ENCODE assay signal across 16 cellular contexts in the genomic region with DNA sequence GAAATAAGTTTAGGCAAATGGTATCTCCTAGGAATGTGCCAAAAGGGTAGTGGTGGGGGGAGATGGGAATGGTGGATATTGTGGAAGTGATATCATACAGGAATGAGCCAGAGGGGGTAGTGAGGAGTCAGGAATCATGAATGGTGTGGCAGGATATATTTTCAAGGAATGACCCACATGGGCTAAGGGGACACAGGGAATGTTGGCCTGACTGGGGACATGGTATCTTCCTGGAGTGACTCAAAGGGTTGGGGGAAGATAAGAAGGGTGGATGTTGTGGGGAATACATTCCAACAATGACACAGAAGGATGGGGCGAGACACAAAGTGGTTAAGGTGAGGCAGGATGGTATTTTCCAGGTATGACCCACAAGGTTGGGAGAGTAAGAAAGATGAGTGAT.
DNase-seq lines count a peak whose midpoint lies in the region; ATAC-seq, FAIRE-seq and TF ChIP-seq lines count a peak whose summit lies in the region.
"Had no signal": no experiment of that assay in that cellular context is flagged by ENCODE, and none has a peak within 500 bp of the region (broad histone marks: within the 10 kb centered on the region; RNA-seq: fewer than 3 reads in every experiment).

No MANE protein-coding gene starts in this region.

- intact Hi-C loops in PC-3 (cut with micrococcal nuclease): no loop called here
- intact Hi-C loops in K562 (cut with micrococcal nuclease): no loop called here
- intact Hi-C loops in uterus (cut with DNase I; ENCODE audit: low total_unique reads): no loop called here

- H3K9me3 ChIP-seq in PC-3 (ENCODE audit: low read length) (no peaks in the 10 kb centered on the region), K562 (replicated peaks; ENCODE audit: control insufficient read depth, insufficient read depth, low read depth, low read length) (no peaks in the 10 kb centered on the region), keratinocyte (ENCODE audit: control insufficient read depth, low read depth, low read length) (peaks cover 2% of the 10 kb centered on the region), uterus (no peaks in the 10 kb centered on the region)

- POLR2A ChIA-PET in PC-3 (lab: Charles Lee; ENCODE audit: unreplicated experiment) (no interaction called here), K562 (lab: Yijun Ruan, JAX) (interaction anchor here (0.7 kb wide), 1 partner anchor 175 kb away, joined by 3 read pairs; no protein-coding TSS in a partner anchor)

- no peak overlapping the region for H3K27ac Mint-ChIP-seq in activated naive CD4-positive, alpha-beta T cell treated with anti-CD3 and anti-CD28 coated beads, Interleukin-2, amount 50 U/mL, for 72 hours
- H3K27ac Mint-ChIP-seq: CD14-positive monocyte; CD8-positive, alpha-beta T cell; HFFc6 had no signal

- H3K9me1 ChIP-seq in K562 (ENCODE audit: control insufficient read depth, insufficient read depth, low read length): no peaks in the 10 kb centered on the region
- H3K9me1 ChIP-seq in keratinocyte (ENCODE audit: control insufficient read depth, extremely low read depth, insufficient read depth, low read length): no peaks in the 10 kb centered on the region

- CTCF ChIA-PET in PC-3 (lab: Charles Lee): no interaction called here
- CTCF ChIA-PET in K562 (lab: Yijun Ruan, JAX; ENCODE audit: low intra/inter-chr PET ratio): no interaction called here

- H3K9ac ChIP-seq in PC-3 (ENCODE audit: low read length) (no peak overlapping the region), K562 (ENCODE audit: insufficient read depth in 1 of 2, low read depth in 2 of 2, low read length in 2 of 2) (no peak overlapping the region), keratinocyte (ENCODE audit: control insufficient read depth, extremely low read depth, insufficient read depth, low read length) (peak overlapping the region; percentile 49)

- H3K27me3 ChIP-seq in PC-3 (ENCODE audit: low read length): no peaks in the 10 kb centered on the region
- no peaks in the 10 kb centered on the region for H3K27me3 ChIP-seq in K562 (ENCODE audit: control insufficient read depth in 2 of 2, insufficient read depth in 2 of 2, low read length in 2 of 2)
- H3K27me3 ChIP-seq in keratinocyte (ENCODE audit: control insufficient read depth, extremely low read depth, insufficient read depth, low read length): no peaks in the 10 kb centered on the region
- no peaks in the 10 kb centered on the region for H3K27me3 ChIP-seq in uterus

- TF ChIP-seq POLR2A in K562 (conservative IDR thresholded peaks at IDR 0.05): no peak
- TF ChIP-seq POLR2A in uterus (IDR thresholded peaks at IDR 0.05): no peak

- H3K27ac ChIP-seq in PC-3 (ENCODE audit: low read length): peak overlapping the region; percentile 56
- H3K27ac ChIP-seq in K562 (ENCODE audit: extremely low read depth, low read depth, low read length): no peak overlapping the region
- H3K27ac ChIP-seq in keratinocyte (ENCODE audit: control insufficient read depth, insufficient read depth, low read length): peak overlapping the region; percentile 93
- no peak overlapping the region for H3K27ac ChIP-seq in uterus
- H3K27ac ChIP-seq: HL-60 had no signal

- no peaks in the 10 kb centered on the region for H3F3A ChIP-seq in PC-3 (ENCODE audit: low read length, unreplicated experiment)

- 9% methylated on average over 1 of the region's 1 CpG for WGBS in K562 (ENCODE audit: insufficient coverage, low coverage, missing lambda C conversion rate)

- in situ Hi-C loops in Caki2 (cut with HindIII; ENCODE audit: low pct_unique_long_range_greater_than_20kb, low sequenced_read_pairs) (no loop called here), K562 (cut with MboI) (no loop called here)

- ATAC-seq in PC-3 (no peak), K562 (no peak)
- no peak for ATAC-seq in activated naive CD4-positive, alpha-beta T cell treated with anti-CD3 and anti-CD28 coated beads, Interleukin-2, amount 50 U/mL, for 72 hours
- ATAC-seq: CD8-positive, alpha-beta T cell had no signal

- TF ChIP-seq CTCF in PC-3 (conservative IDR thresholded peaks at IDR 0.05; ENCODE audit: low read depth, low read length) (no peak), K562 (IDR thresholded peaks at IDR 0.05 in 2 of 3, conservative IDR thresholded peaks at IDR 0.05 in 1 of 3; ENCODE audit: insufficient read depth in 2 of 3, low read depth in 1 of 3, low read length in 3 of 3) (no peak), keratinocyte (optimal IDR thresholded peaks at IDR 0.05 in 1 of 3, IDR thresholded peaks at IDR 0.05 in 1 of 3, conservative IDR thresholded peaks at IDR 0.05 in 1 of 3; ENCODE audit: extremely low read depth in 1 of 3, insufficient read depth in 2 of 3, low read length in 3 of 3) (no peak), uterus (IDR thresholded peaks at IDR 0.05) (no peak)

- FAIRE-seq in K562 (lab: Jason Lieb, UNC): no peak
- no peak for FAIRE-seq in keratinocyte (lab: Jason Lieb, UNC)
- FAIRE-seq: A204.1 had no signal

- dilution Hi-C loops in keratinocyte (cut with MboI; ENCODE audit: extremely low pct_ligation_motif_present, low sequenced_read_pairs): no loop called here

- H3K36me3 ChIP-seq in PC-3 (ENCODE audit: low read depth, low read length) (no peaks in the 10 kb centered on the region), K562 (ENCODE audit: control insufficient read depth, insufficient read depth, low read length) (no peaks in the 10 kb centered on the region), keratinocyte (ENCODE audit: control insufficient read depth in 2 of 2, extremely low read depth in 1 of 2, insufficient read depth in 2 of 2, low read length in 2 of 2) (peaks cover 0 to 3% of the 10 kb centered on the region in 2 experiments), uterus (no peaks in the 10 kb centered on the region)

- H3K36me3 Mint-ChIP-seq in activated naive CD4-positive, alpha-beta T cell treated with anti-CD3 and anti-CD28 coated beads, Interleukin-2, amount 50 U/mL, for 72 hours: no peaks in the 10 kb centered on the region
- H3K36me3 Mint-ChIP-seq: CD14-positive monocyte; CD8-positive, alpha-beta T cell had no signal

- H4K20me1 ChIP-seq in PC-3 (ENCODE audit: low read length) (no peaks in the 10 kb centered on the region), K562 (replicated peaks; ENCODE audit: control insufficient read depth, insufficient read depth, low read length) (no peaks in the 10 kb centered on the region), keratinocyte (ENCODE audit: control insufficient read depth, extremely low read depth, insufficient read depth, low read length) (no peaks in the 10 kb centered on the region)

- DNase-seq in Caki2 (ENCODE audit: low read depth) (peak; percentile 1), PC-3 (peak; percentile 52), K562 (ENCODE audit: extremely low read depth in 1 of 4, low spot score in 3 of 4) (no peak), keratinocyte (ENCODE audit: low read depth, low spot score) (peak; percentile 86), DMS79 treated with DMSO at 0.1 percent for 48 hours (lab: John Stamatoyannopoulos, UW) (no peak), uterus (no peak), cortex of kidney (lab: John Stamatoyannopoulos, UW) (no peak)
- no peak for DNase-seq in activated naive CD4-positive, alpha-beta T cell treated with anti-CD3 and anti-CD28 coated beads, Interleukin-2, amount 50 U/mL, for 72 hours (ENCODE audit: low spot score in 2 of 2)
- DNase-seq: CD8-positive, alpha-beta T cell; COR-L47; GF-D8; HCEC 1CT; HFFc6 had no signal

- H3K4me3 ChIP-seq in PC-3 (ENCODE audit: low read length): no peak overlapping the region
- H3K4me3 ChIP-seq in K562: no peak overlapping the region
- H3K4me3 ChIP-seq in keratinocyte (ENCODE audit: control insufficient read depth in 2 of 3, extremely low read depth in 1 of 3, insufficient read depth in 2 of 3, low read depth in 1 of 3, low read length in 3 of 3): no peak overlapping the region
- H3K4me3 ChIP-seq in uterus: no peak overlapping the region

- no peaks in the 10 kb centered on the region for H3K9me3 Mint-ChIP-seq in activated naive CD4-positive, alpha-beta T cell treated with anti-CD3 and anti-CD28 coated beads, Interleukin-2, amount 50 U/mL, for 72 hours
- H3K9me3 Mint-ChIP-seq: CD8-positive, alpha-beta T cell; HFFc6 had no signal

- no peak for TF ChIP-seq RAD21 in K562 (CRISPR knock-in tag; conservative IDR thresholded peaks at IDR 0.05 in 1 of 2, IDR thresholded peaks at IDR 0.05 in 1 of 2)

- H3K9me2 ChIP-seq in PC-3 (replicated peaks; ENCODE audit: low read length): no peaks in the 10 kb centered on the region

- H3K79me2 ChIP-seq in PC-3 (ENCODE audit: low read length) (no peaks in the 10 kb centered on the region), K562 (ENCODE audit: control insufficient read depth, insufficient read depth, low read length) (no peaks in the 10 kb centered on the region), keratinocyte (ENCODE audit: control insufficient read depth, insufficient read depth, low read length) (no peaks in the 10 kb centered on the region)

- H3K4me2 ChIP-seq in PC-3 (ENCODE audit: low read length): no peak overlapping the region
- no peak overlapping the region for H3K4me2 ChIP-seq in K562 (ENCODE audit: insufficient read depth, low read length)
- peak overlapping the region; percentile 54 for H3K4me2 ChIP-seq in keratinocyte (ENCODE audit: control insufficient read depth, extremely low read depth, insufficient read depth, low read depth, low read length)

- BruUV-seq in PC-3 (replicated peaks; lab: Mats Ljungman, UMichigan) (no TSS peak), K562 (replicated peaks; lab: Mats Ljungman, UMichigan) (no TSS peak)

- H3K4me1 ChIP-seq in PC-3 (ENCODE audit: insufficient read depth, low read length): no peaks in the 10 kb centered on the region; the same call in 1 of the 2 replicates
- no peaks in the 10 kb centered on the region for H3K4me1 ChIP-seq in K562 (replicated peaks in 1 of 2; ENCODE audit: control insufficient read depth in 2 of 2, insufficient read depth in 2 of 2, low read length in 2 of 2)
- H3K4me1 ChIP-seq in keratinocyte (ENCODE audit: control insufficient read depth, extremely low read depth, insufficient read depth, low read length): peaks cover 35% of the 10 kb centered on the region
- H3K4me1 ChIP-seq in uterus: no peaks in the 10 kb centered on the region

- no peak for TF ChIP-seq EP300 in K562 (IDR thresholded peaks at IDR 0.05; ENCODE audit: low read length)

- no peak overlapping the region for H2AFZ ChIP-seq in PC-3 (ENCODE audit: low read length)
- no peak overlapping the region for H2AFZ ChIP-seq in K562 (ENCODE audit: low read depth, low read length)
- no peak overlapping the region for H2AFZ ChIP-seq in keratinocyte (ENCODE audit: control insufficient read depth, low read length)

TF ChIP-seq in K562, 482 proteins besides CTCF, POLR2A, EP300 and RAD21 (continues in another document):
- TF ChIP-seq ADNP (tag; IDR thresholded peaks at IDR 0.05): no peak

Comparison
In these comparisons a context has a peak if more than half of its experiments do, and no peak if none do; other contexts are left out.
1. DNase-seq: peak in Caki2 (single experiment), PC-3 (single experiment) and keratinocyte (single experiment); none in K562 (0 of 4), DMS79 treated with DMSO at 0.1 percent for 48 hours (single experiment), uterus (0 of 2), activated naive CD4-positive, alpha-beta T cell treated with anti-CD3 and anti-CD28 coated beads, Interleukin-2, amount 50 U/mL, for 72 hours (0 of 2) and cortex of kidney (single experiment).
2. H3K27ac ChIP-seq: peak in PC-3 (single experiment) and keratinocyte (single experiment); none in K562 (single experiment) and uterus (0 of 2).